6 cellular contexts compared by ENCODE assay signal in genomic region chrX:73914792-73915191, GRCh38.
DNase-seq lines count a peak whose midpoint lies in the region; ATAC-seq, FAIRE-seq and TF ChIP-seq lines count a peak whose summit lies in the region.
"Not testable (repeated sequence)": the region's sequence is repeated elsewhere in the genome, so short reads cannot be mapped to it uniquely, and the experiment has no call there.

No MANE protein-coding gene starts in this region.

- DNase-seq in IMR-90; astrocyte (ENCODE audit: low read depth); trophoblast cell: not testable (repeated sequence)
- peak; percentile 26 for DNase-seq in endothelial cell of umbilical vein (ENCODE audit: low read depth, low spot score)

- H3K4ac ChIP-seq in IMR-90 (ENCODE audit: low read depth, low read length): peak overlapping the region; percentile 39; the same call in 1 of the 2 replicates
- H3K4ac ChIP-seq in trophoblast cell (ENCODE audit: low read depth, low read length): not testable (repeated sequence)

- not testable (repeated sequence) for H3K36me3 Mint-ChIP-seq in astrocyte (ENCODE audit: low read depth, unreplicated experiment); nephron (ENCODE audit: low read depth)

- H2AK9ac ChIP-seq in IMR-90 (replicated peaks; ENCODE audit: low read depth, low read length, poor library complexity): not testable (repeated sequence)

- peak overlapping the region; percentile 72; the same call in 1 of the 2 replicates for H2BK20ac ChIP-seq in IMR-90 (ENCODE audit: low read depth, low read length)

- H4K5ac ChIP-seq in IMR-90 (ENCODE audit: low read depth, low read length): not testable (repeated sequence)

- not testable (repeated sequence) for H3K18ac ChIP-seq in IMR-90 (ENCODE audit: low read depth, low read length); trophoblast cell (ENCODE audit: low read length)

- H3K9me3 ChIP-seq in HEK293 (ENCODE audit: control insufficient read depth, insufficient read depth, low read depth, low read length); IMR-90 (ENCODE audit: control insufficient read depth, insufficient read depth, low read length); astrocyte (ENCODE audit: insufficient read depth, low read depth, low read length); endothelial cell of umbilical vein (replicated peaks; ENCODE audit: control insufficient read depth, insufficient read depth, low read length); trophoblast cell (ENCODE audit: insufficient read depth, low read depth, low read length): not testable (repeated sequence)

- not testable (repeated sequence) for BruUV-seq in IMR-90 (replicated peaks; lab: Mats Ljungman, UMichigan); endothelial cell of umbilical vein (replicated peaks; lab: Mats Ljungman, UMichigan)

- H3K4me1 ChIP-seq in HEK293 (ENCODE audit: control insufficient read depth, insufficient read depth, low read length): peaks cover 40% of the 10 kb centered on the region
- H3K4me1 ChIP-seq in IMR-90 (ENCODE audit: control insufficient read depth, insufficient read depth, low read length): peaks cover 14% of the 10 kb centered on the region
- peaks cover 23% of the 10 kb centered on the region for H3K4me1 ChIP-seq in astrocyte (ENCODE audit: insufficient read depth, low read length)
- H3K4me1 ChIP-seq in endothelial cell of umbilical vein (ENCODE audit: control insufficient read depth, extremely low read depth, insufficient read depth, low read length): peaks cover 45% of the 10 kb centered on the region
- not testable (repeated sequence) for H3K4me1 ChIP-seq in trophoblast cell (ENCODE audit: control insufficient read depth in 1 of 2, insufficient read depth in 2 of 2, low read length in 2 of 2)

- peak overlapping the region; percentile 45; the same call in 1 of the 2 replicates for H3K14ac ChIP-seq in IMR-90 (replicated peaks; ENCODE audit: low read depth, low read length)
- H3K14ac ChIP-seq in trophoblast cell (ENCODE audit: low read length): not testable (repeated sequence)

- peak overlapping the region in 1 of 2 experiments; percentile 55; a peak in 3 of 4 replicates for H4K8ac ChIP-seq in IMR-90 (ENCODE audit: low read depth in 2 of 2, low read length in 2 of 2)
- not testable (repeated sequence) for H4K8ac ChIP-seq in trophoblast cell (ENCODE audit: low read depth, low read length)

- TF ChIP-seq CTCF in HEK293 (tag by site-specific recombination; IDR thresholded peaks at IDR 0.05); IMR-90 (conservative IDR thresholded peaks at IDR 0.05; ENCODE audit: low read depth, low read length); astrocyte (IDR thresholded peaks at IDR 0.05; ENCODE audit: insufficient read depth, low read depth, low read length); endothelial cell of umbilical vein (IDR thresholded peaks at IDR 0.05; ENCODE audit: extremely low read depth in 1 of 2, insufficient read depth in 1 of 2, low read depth in 1 of 2, low read length in 2 of 2); nephron (IDR thresholded peaks at IDR 0.05; ENCODE audit: unreplicated experiment in 3 of 3): not testable (repeated sequence)

- peak overlapping the region; percentile 34 for H2BK5ac ChIP-seq in IMR-90 (ENCODE audit: low read depth, low read length, poor library complexity, severe bottlenecking)
- not testable (repeated sequence) for H2BK5ac ChIP-seq in trophoblast cell (ENCODE audit: low read depth, low read length, poor library complexity)

- dilution Hi-C loops in IMR-90 (cut with HindIII; ENCODE audit: low sequenced_read_pairs, unreplicated experiment); endothelial cell of umbilical vein (cut with MboI; ENCODE audit: extremely low pct_ligation_motif_present, low sequenced_read_pairs): not testable (repeated sequence)

- H3K36me3 ChIP-seq in HEK293 (ENCODE audit: control insufficient read depth in 2 of 2, insufficient read depth in 1 of 2, low read length in 2 of 2); IMR-90 (ENCODE audit: control insufficient read depth, insufficient read depth, low read length); astrocyte (ENCODE audit: insufficient read depth, low read length); endothelial cell of umbilical vein (ENCODE audit: control insufficient read depth in 2 of 2, extremely low read depth in 1 of 2, insufficient read depth in 2 of 2, low read length in 2 of 2); trophoblast cell (ENCODE audit: control insufficient read depth in 1 of 2, insufficient read depth in 2 of 2, low read length in 2 of 2): not testable (repeated sequence)

- not testable (repeated sequence) for H3K79me1 ChIP-seq in IMR-90 (ENCODE audit: low read depth in 1 of 2, low read length in 2 of 2)
- peaks cover 12% of the 10 kb centered on the region for H3K79me1 ChIP-seq in trophoblast cell (ENCODE audit: low read length)

- H3K9me1 ChIP-seq in IMR-90 (ENCODE audit: insufficient read depth, low read length); endothelial cell of umbilical vein (replicated peaks; ENCODE audit: control insufficient read depth, extremely low read depth, insufficient read depth, low read length): not testable (repeated sequence)

- ATAC-seq in IMR-90 (ENCODE audit: low read depth): not testable (repeated sequence)

- not testable (repeated sequence) for H3K9ac ChIP-seq in IMR-90 (ENCODE audit: low read depth, low read length); astrocyte (ENCODE audit: low read length); endothelial cell of umbilical vein (replicated peaks; ENCODE audit: extremely low read depth, insufficient read depth, low read length); trophoblast cell (ENCODE audit: low read length)

- H2BK120ac ChIP-seq in IMR-90 (ENCODE audit: low read depth, low read length): peak overlapping the region; percentile 85
- peak overlapping the region; percentile 80 for H2BK120ac ChIP-seq in trophoblast cell (ENCODE audit: insufficient read depth, low read length, poor library complexity)

- not testable (repeated sequence) for H3K9me3 Mint-ChIP-seq in astrocyte (ENCODE audit: unreplicated experiment); nephron

- H3K27ac ChIP-seq in HEK293 (ENCODE audit: extremely low read depth, low read depth, low read length); IMR-90 (ENCODE audit: insufficient read depth, low read length); astrocyte (ENCODE audit: low read depth, low read length); trophoblast cell (ENCODE audit: low read depth, low read length): not testable (repeated sequence)
- H3K27ac ChIP-seq in endothelial cell of umbilical vein (ENCODE audit: insufficient read depth, low read depth, low read length): peak overlapping the region; percentile 20

- H3K4me1 Mint-ChIP-seq in astrocyte (ENCODE audit: low read depth, unreplicated experiment) (peaks cover 29% of the 10 kb centered on the region), nephron (peaks cover 63% of the 10 kb centered on the region)

- not testable (repeated sequence) for H3K56ac ChIP-seq in IMR-90 (ENCODE audit: extremely low read depth, insufficient read depth, low read length)

- not testable (repeated sequence) for TF ChIP-seq RAD21 in IMR-90 (IDR thresholded peaks at IDR 0.05; ENCODE audit: low read length)

- not testable (repeated sequence) for H3K4me3 Mint-ChIP-seq in astrocyte (ENCODE audit: unreplicated experiment)
- H3K4me3 Mint-ChIP-seq in nephron: peak overlapping the region in 2 of 3 experiments; percentile 21 to 26

- not testable (repeated sequence) for H4K12ac ChIP-seq in trophoblast cell (ENCODE audit: low read depth, low read length)

- H2BK15ac ChIP-seq in IMR-90 (ENCODE audit: low read depth, low read length): peak overlapping the region; percentile 81; the same call in 2 of the 3 replicates

- intact Hi-C loops in IMR-90 (cut with micrococcal nuclease); endothelial cell of umbilical vein (cut with micrococcal nuclease): not testable (repeated sequence)

- H3K23ac ChIP-seq in IMR-90 (ENCODE audit: low read depth, low read length); trophoblast cell (ENCODE audit: low read length): not testable (repeated sequence)

- not testable (repeated sequence) for H2AK5ac ChIP-seq in IMR-90 (ENCODE audit: low read depth, low read length); trophoblast cell (ENCODE audit: low read length)

- not testable (repeated sequence) for TF ChIP-seq POLR2A in IMR-90 (IDR thresholded peaks at IDR 0.05; ENCODE audit: low read depth, low read length); endothelial cell of umbilical vein (IDR thresholded peaks at IDR 0.05; ENCODE audit: low read depth, low read length)

- POLR2A ChIA-PET in HEK293 (lab: Yijun Ruan, JAX) (interaction anchor here (3.0 kb wide), 1 partner anchor 64 kb away, joined by 21 read pairs; no protein-coding TSS in a partner anchor), endothelial cell of umbilical vein (lab: Charles Lee) (interaction anchor here (0.6 kb wide), 1 partner anchor 11 kb away, joined by 3 read pairs; no protein-coding TSS in a partner anchor)
- POLR2A ChIA-PET in IMR-90 (lab: Charles Lee; ENCODE audit: unreplicated experiment): not testable (repeated sequence)

- not testable (repeated sequence) for H3K27me3 ChIP-seq in IMR-90 (ENCODE audit: control insufficient read depth, insufficient read depth, low read length); astrocyte (ENCODE audit: insufficient read depth, low read length); endothelial cell of umbilical vein (ENCODE audit: control insufficient read depth in 2 of 2, insufficient read depth in 2 of 2, low read length in 2 of 2); trophoblast cell (ENCODE audit: insufficient read depth, low read length)

- H3K79me2 ChIP-seq in astrocyte (ENCODE audit: insufficient read depth, low read length); endothelial cell of umbilical vein (ENCODE audit: control insufficient read depth, insufficient read depth, low read length); trophoblast cell (ENCODE audit: control insufficient read depth, insufficient read depth, low read length, poor library complexity): not testable (repeated sequence)

- CTCF ChIA-PET in HEK293 (lab: Yijun Ruan, JAX): interaction anchor here (2.1 kb wide), 1 partner anchor 60 kb away, joined by 7 read pairs; no protein-coding TSS in a partner anchor
- CTCF ChIA-PET in IMR-90 (lab: Yijun Ruan, JAX): not testable (repeated sequence)
- CTCF ChIA-PET in endothelial cell of umbilical vein (lab: Charles Lee): interaction anchor here (0.6 kb wide), 1 partner anchor 11 kb away, joined by 3 read pairs; no protein-coding TSS in a partner anchor

- H3K4me3 ChIP-seq in HEK293 (ENCODE audit: low read depth, low read length); IMR-90 (ENCODE audit: insufficient read depth, low read depth, low read length); astrocyte (ENCODE audit: insufficient read depth, low read depth, low read length); endothelial cell of umbilical vein (replicated peaks in 1 of 3; ENCODE audit: insufficient read depth in 1 of 3, low read depth in 1 of 3, low read length in 3 of 3); trophoblast cell (ENCODE audit: low read depth, low read length): not testable (repeated sequence)

- peak overlapping the region; percentile 66 for H4K91ac ChIP-seq in IMR-90 (ENCODE audit: insufficient read depth, low read depth, low read length)
- H4K91ac ChIP-seq in trophoblast cell (ENCODE audit: low read depth, low read length): peak overlapping the region; percentile 11

- not testable (repeated sequence) for H4K20me1 ChIP-seq in IMR-90 (ENCODE audit: insufficient read depth, low read length); astrocyte (ENCODE audit: insufficient read depth, low read length); endothelial cell of umbilical vein (replicated peaks; ENCODE audit: control insufficient read depth, extremely low read depth, insufficient read depth, low read length)

- H3K27ac Mint-ChIP-seq in astrocyte (ENCODE audit: unreplicated experiment) (peak overlapping the region; percentile 58), nephron (peak overlapping the region; percentile 97 to 99 (median 99))

- FAIRE-seq in astrocyte (lab: Jason Lieb, UNC); endothelial cell of umbilical vein (lab: Jason Lieb, UNC): not testable (repeated sequence)

- in situ Hi-C loops in IMR-90 (cut with MboI; ENCODE audit: low sequenced_read_pairs): not testable (repeated sequence)

- not testable (repeated sequence) for H3K27me3 Mint-ChIP-seq in astrocyte (ENCODE audit: low read depth, unreplicated experiment); nephron (ENCODE audit: low read depth)

- H2BK12ac ChIP-seq in trophoblast cell (ENCODE audit: low read length): peak overlapping the region; percentile 84

- H3K4me2 ChIP-seq in IMR-90 (ENCODE audit: low read depth, low read length); astrocyte (ENCODE audit: low read length); endothelial cell of umbilical vein (ENCODE audit: insufficient read depth, low read length); trophoblast cell (ENCODE audit: low read length): not testable (repeated sequence)

- H2AFZ ChIP-seq in IMR-90 (replicated peaks; ENCODE audit: low read length, poor library complexity) (peak overlapping the region; percentile 64), endothelial cell of umbilical vein (ENCODE audit: low read depth, low read length) (peak overlapping the region; percentile 15)
- not testable (repeated sequence) for H2AFZ ChIP-seq in astrocyte (ENCODE audit: low read depth, low read length); trophoblast cell (ENCODE audit: insufficient read depth, low read length, poor library complexity)
